Comparison of ENCODE assay signal across 28 cellular contexts in genomic region chr20:41895633-41896032, GRCh38.
"Had no signal": no experiment of that assay in that cellular context is flagged by ENCODE, and none has a peak within 500 bp of the region (broad histone marks: within the 10 kb centered on the region; RNA-seq: fewer than 3 reads in every experiment).

No MANE protein-coding gene starts in this region.

- H3K36me3 ChIP-seq: neural progenitor cell, pancreas, spleen, suprapubic skin, tibial artery, transverse colon, upper lobe of right lung, uterus had no signal

- H3K27me3 ChIP-seq: neural progenitor cell, pancreas, suprapubic skin, testis, tibial artery, transverse colon, upper lobe of right lung, uterus had no signal

- H3K9ac ChIP-seq: neural progenitor cell had no signal

- ATAC-seq: naive thymus-derived CD4-positive, alpha-beta T cell; natural killer cell; psoas muscle; right cardiac atrium; sciatic nerve; stimulated activated memory B cell treated with anti-CD40 and anti-IgM and Interleukin-4, amounts not matched to agents 10 μg/mL and 1 μg/mL and 100 μg/mL, for 72 hours; stimulated activated naive CD8-positive, alpha-beta T cell treated with anti-CD3 and anti-CD28 coated beads, Interleukin-15, amount 100 ng/mL, for 72 hours; stimulated activated naive CD8-positive, alpha-beta T cell treated with anti-CD3 and anti-CD28 coated beads, Interleukin-15, Interleukin-2, amounts not matched to agents 100 U/mL and 50 U/mL, for 24 hours; upper lobe of right lung had no signal

- H2AFZ ChIP-seq: neural progenitor cell had no signal

- H3K4me2 ChIP-seq: neural progenitor cell, smooth muscle cell had no signal

- H3K27ac ChIP-seq: neural progenitor cell, pancreas, psoas muscle, skin epidermis, spleen, suprapubic skin, testis, tibial artery, transverse colon, upper lobe of right lung, uterus had no signal

- H3K4me1 ChIP-seq: pancreas, psoas muscle, spleen, testis, tibial artery, transverse colon, upper lobe of right lung, uterus had no signal

- DNase-seq: naive thymus-derived CD4-positive, alpha-beta T cell; natural killer cell; occipital lobe; pancreas; posterior cingulate gyrus; psoas muscle; right cardiac atrium; spleen; stimulated activated CD4-positive, alpha-beta T cell treated with anti-CD3 and anti-CD28 coated beads, Interleukin-12 subunit alpha, Interleukin-12 subunit beta, amount 100 ng/mL, for 4 hours; stimulated activated CD4-positive, alpha-beta T cell treated with anti-CD3 and anti-CD28 coated beads, Interleukin-1b, Interleukin-23, amount 100 ng/mL, for 48 hours; stimulated activated CD4-positive, alpha-beta T cell treated with anti-CD3 and anti-CD28 coated beads, Interleukin-4, amount 100 ng/mL, for 1 hour; stimulated activated CD4-positive, alpha-beta T cell treated with anti-CD3 and anti-CD28 coated beads, Interleukin-4, amount 100 ng/mL, for 4 hours; stimulated activated CD8-positive, alpha-beta memory T cell treated with anti-CD3 and anti-CD28 coated beads, Interleukin-4, amount 100 ng/mL, for 48 hours; stimulated activated naive CD4-positive, alpha-beta T cell; stimulated activated naive CD8-positive, alpha-beta T cell treated with anti-CD3 and anti-CD28 coated beads, Interleukin-15, amount 100 ng/mL, for 72 hours; stimulated activated naive CD8-positive, alpha-beta T cell treated with anti-CD3 and anti-CD28 coated beads, Interleukin-15, Interleukin-2, amounts not matched to agents 100 U/mL and 50 U/mL, for 24 hours; substantia nigra; testis; tibial artery; transverse colon; upper lobe of right lung; uterus had no signal

- H3K9me3 ChIP-seq: pancreas, psoas muscle, spleen, suprapubic skin, testis, tibial artery, transverse colon, upper lobe of right lung, uterus had no signal

- H3K4me3 ChIP-seq: neural progenitor cell, pancreas, psoas muscle, skin epidermis, smooth muscle cell, spleen, suprapubic skin, testis, tibial artery, transverse colon, upper lobe of right lung, uterus had no signal

- FAIRE-seq: pancreas had no signal
